Comparison of ENCODE assay signal across 15 cellular contexts in the genomic region with DNA sequence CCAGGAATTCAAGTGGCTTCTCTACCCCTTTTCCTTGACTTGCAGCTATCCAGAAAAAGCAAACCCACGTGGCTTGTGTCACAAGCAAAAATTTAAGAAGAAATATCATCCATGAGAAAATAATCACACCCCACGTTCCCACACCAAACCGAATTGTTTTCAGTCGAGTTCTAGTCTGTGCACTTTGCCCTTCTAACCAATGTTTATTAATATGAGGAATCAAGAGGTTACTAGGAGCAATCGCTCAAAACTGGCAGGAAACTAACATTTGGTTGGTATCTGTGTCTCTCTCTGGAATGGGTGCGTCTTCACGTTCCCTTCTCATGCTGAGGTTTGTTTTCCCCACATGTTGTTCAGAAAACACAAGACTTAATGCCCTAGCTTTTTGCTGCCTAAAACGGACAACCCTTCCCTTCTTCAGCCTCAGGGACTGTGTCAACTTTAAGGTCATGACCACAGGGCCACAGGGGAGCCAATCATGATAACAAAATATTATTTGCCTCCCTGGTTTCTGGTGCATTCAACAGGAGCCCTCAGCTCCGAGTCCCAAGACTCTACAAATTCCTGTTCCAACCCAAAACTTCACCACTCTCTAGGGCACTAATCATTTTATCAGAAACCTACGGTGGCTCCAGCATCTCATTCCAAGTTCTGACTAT. TPM values are rescaled to one million over a fixed set of nuclear protein-coding genes. Genes with fewer than 3 reads are reported as not detected.
"Had no signal": no experiment of that assay in that cellular context is flagged by ENCODE, and none has a peak within 500 bp of the region (broad histone marks: within the 10 kb centered on the region; RNA-seq: fewer than 3 reads in every experiment).

No MANE protein-coding gene starts in this region.

- H3K9me3 ChIP-seq: body of pancreas, esophagus muscularis mucosa, gastrocnemius medialis, mucosa of descending colon, psoas muscle had no signal

- H3K36me3 ChIP-seq: esophagus muscularis mucosa, gastrocnemius medialis had no signal

- H3K4me1 ChIP-seq: gastrocnemius medialis, psoas muscle had no signal

- H3K4me3 ChIP-seq: body of pancreas, esophagus muscularis mucosa, gastrocnemius medialis, hepatocyte, mucosa of descending colon, psoas muscle had no signal

- H3K27me3 ChIP-seq: body of pancreas, esophagus muscularis mucosa, gastrocnemius medialis, hepatocyte had no signal

- ATAC-seq: activated T-helper 17 cell treated with anti-CD3 and anti-CD28 coated beads, Interleukin-2, amount 50 U/mL, for 72 hours; gastrocnemius medialis; mucosa of descending colon; natural killer cell; psoas muscle; T-helper 17 cell; WTC11 had no signal

- H3K27ac ChIP-seq: hepatocyte, psoas muscle had no signal

- DNase-seq: activated CD4-positive, alpha-beta T cell treated with anti-CD3 and anti-CD28 coated beads, Interleukin-2, amount 10 ng/mL, durations not matched to agents 24 days and 14 days; activated naive CD4-positive, alpha-beta T cell treated with anti-CD3 and anti-CD28 coated beads for 36 hours; activated T-cell treated with anti-CD3 and anti-CD28 coated beads for 4 hours; body of pancreas; gastrocnemius medialis; mucosa of descending colon; natural killer cell; nucleus accumbens; psoas muscle; SHP77; T-helper 17 cell had no signal

RNA-seq across cellular contexts. Expression of gene LMCD1, which starts 41.4 kb away (rescaled TPM):
- total RNA-seq: natural killer cell had no signal
